In genomic region chr1:93448983-93449805, GRCh38 we compare ENCODE assay signal across 7 cellular contexts. TPM values are rescaled to one million over a fixed set of nuclear protein-coding genes. Genes with fewer than 3 reads are reported as not detected.
DNase-seq lines count a peak whose midpoint lies in the region; ATAC-seq and TF ChIP-seq lines count a peak whose summit lies in the region.

No MANE protein-coding gene starts in this region.

- H3K27me3 ChIP-seq in rectal smooth muscle tissue (ENCODE audit: control insufficient read depth, insufficient read depth, low read length), result no peaks in the 10 kb centered on the region

- no peaks in the 10 kb centered on the region for H3K36me3 Mint-ChIP-seq in activated CD8-positive, alpha-beta T cell treated with anti-CD3 and anti-CD28 coated beads, Interleukin-2, amount 10 ng/mL, durations not matched to agents 7 days and 5 days (ENCODE audit: low read depth)

- H3K36me3 ChIP-seq in rectal smooth muscle tissue (ENCODE audit: control insufficient read depth, insufficient read depth, low read length), result no peaks in the 10 kb centered on the region

- H3K27me3 Mint-ChIP-seq in activated CD8-positive, alpha-beta T cell treated with anti-CD3 and anti-CD28 coated beads, Interleukin-2, amount 10 ng/mL, durations not matched to agents 7 days and 5 days (ENCODE audit: low read depth), result peaks cover 59% of the 10 kb centered on the region

- H3K4me1 ChIP-seq in rectal smooth muscle tissue (ENCODE audit: control insufficient read depth, insufficient read depth, low read length), result no peaks in the 10 kb centered on the region

- H3K4me3 ChIP-seq in LNCaP clone FGC (ENCODE audit: low read depth, low read length) (peak overlapping the region; percentile 94), rectal smooth muscle tissue (ENCODE audit: low read length) (peak overlapping the region; percentile 74)

- DNase-seq in ELF-1 (ENCODE audit: low read depth, low spot score) (peak; percentile 84), LNCaP clone FGC (ENCODE audit: low read depth) (no peak), left ventricle myocardium superior (peak; percentile 38), epidermal melanocyte (ENCODE audit: insufficient read length, low spot score) (no peak)
- no peak for DNase-seq in activated CD8-positive, alpha-beta T cell treated with anti-CD3 and anti-CD28 coated beads, Interleukin-2, amount 10 ng/mL, durations not matched to agents 7 days and 5 days

- H3K27ac Mint-ChIP-seq in activated CD8-positive, alpha-beta T cell treated with anti-CD3 and anti-CD28 coated beads, Interleukin-2, amount 10 ng/mL, durations not matched to agents 7 days and 5 days, result no peak overlapping the region

- no peak overlapping the region for H3K27ac ChIP-seq in rectal smooth muscle tissue (ENCODE audit: low read depth, low read length)

- H3K4me3 Mint-ChIP-seq in activated CD8-positive, alpha-beta T cell treated with anti-CD3 and anti-CD28 coated beads, Interleukin-2, amount 10 ng/mL, durations not matched to agents 7 days and 5 days, result peak overlapping the region; percentile 80

- TF ChIP-seq CTCF in LNCaP clone FGC (IDR thresholded peaks at IDR 0.05; ENCODE audit: control insufficient read depth, extremely low read depth, insufficient read depth), result peak; percentile 44; the same call in 1 of the 2 replicates

- H3K9me3 Mint-ChIP-seq in activated CD8-positive, alpha-beta T cell treated with anti-CD3 and anti-CD28 coated beads, Interleukin-2, amount 10 ng/mL, durations not matched to agents 7 days and 5 days (ENCODE audit: insufficient read depth), result no peaks in the 10 kb centered on the region

- POLR2A ChIA-PET in activated CD8-positive, alpha-beta T cell treated with anti-CD3 and anti-CD28 coated beads, Interleukin-2, amount 10 ng/mL, durations not matched to agents 7 days and 5 days (lab: Charles Lee), result no interaction called here

- ATAC-seq in activated CD8-positive, alpha-beta T cell treated with anti-CD3 and anti-CD28 coated beads, Interleukin-2, amount 10 ng/mL, durations not matched to agents 7 days and 5 days, result no peak
- ATAC-seq in left ventricle myocardium superior, result peak; percentile 5
- no peak for ATAC-seq in HG03139 (IDR thresholded peaks at IDR 0.05; ENCODE audit: unreplicated experiment)

- H3K9ac ChIP-seq in rectal smooth muscle tissue (ENCODE audit: low read length), result peak overlapping the region; percentile 50

- CTCF ChIA-PET in activated CD8-positive, alpha-beta T cell treated with anti-CD3 and anti-CD28 coated beads, Interleukin-2, amount 10 ng/mL, durations not matched to agents 7 days and 5 days (lab: Charles Lee), result no interaction called here

- H3K4me1 Mint-ChIP-seq in activated CD8-positive, alpha-beta T cell treated with anti-CD3 and anti-CD28 coated beads, Interleukin-2, amount 10 ng/mL, durations not matched to agents 7 days and 5 days (ENCODE audit: low read depth), result peaks cover 13% of the 10 kb centered on the region

- intact Hi-C loops in left ventricle myocardium superior (cut with micrococcal nuclease), result loop anchor here (10.0 kb wide), 1 partner anchor 116 kb away; no protein-coding TSS in a partner anchor

RNA-seq across cellular contexts. Expression of gene FNBP1L, which starts 1.3 kb away (rescaled TPM):
- total RNA-seq in activated CD8-positive, alpha-beta T cell treated with anti-CD3 and anti-CD28 coated beads, Interleukin-2, amount 10 ng/mL, durations not matched to agents 7 days and 5 days, result under 1 TPM in 1 of 2 experiments, not detected in 1; 0.10 TPM
- total RNA-seq in left ventricle myocardium superior, result 23.6 TPM

Comparison
In these comparisons a context has a peak if more than half of its experiments do, and no peak if none do; other contexts are left out.
1. DNase-seq: peak in ELF-1 (single experiment) and left ventricle myocardium superior (single experiment); none in LNCaP clone FGC (single experiment), activated CD8-positive, alpha-beta T cell treated with anti-CD3 and anti-CD28 coated beads, Interleukin-2, amount 10 ng/mL, durations not matched to agents 7 days and 5 days (single experiment) and epidermal melanocyte (single experiment).
2. RNA of gene FNBP1L, which starts 1.3 kb away (total RNA-seq): 23.6 TPM in left ventricle myocardium superior (single experiment); 0.10 TPM in activated CD8-positive, alpha-beta T cell treated with anti-CD3 and anti-CD28 coated beads, Interleukin-2, amount 10 ng/mL, durations not matched to agents 7 days and 5 days; every median in the first group is over 10 times any median in the second.